24 cellular contexts compared by ENCODE assay signal in genomic region chr5:10913181-10913810, GRCh38.
"Had no signal": no experiment of that assay in that cellular context is flagged by ENCODE, and none has a peak within 500 bp of the region (broad histone marks: within the 10 kb centered on the region; RNA-seq: fewer than 3 reads in every experiment).

No MANE protein-coding gene starts in this region.

- H2AFZ ChIP-seq: hepatocyte had no signal

- H3K4me3 Mint-ChIP-seq: activated CD4-positive, alpha-beta T cell treated with anti-CD3 and anti-CD28 coated beads, Interleukin-2, amount 10 ng/mL, durations not matched to agents 7 days and 5 days; central memory CD8-positive, alpha-beta T cell; natural killer cell had no signal

- H3K27ac Mint-ChIP-seq: activated CD4-positive, alpha-beta T cell treated with anti-CD3 and anti-CD28 coated beads, Interleukin-2, amount 10 ng/mL, durations not matched to agents 7 days and 5 days; natural killer cell had no signal

- H3K9me3 Mint-ChIP-seq: activated CD4-positive, alpha-beta T cell treated with anti-CD3 and anti-CD28 coated beads, Interleukin-2, amount 10 ng/mL, durations not matched to agents 7 days and 5 days; central memory CD8-positive, alpha-beta T cell had no signal

- H3K27me3 ChIP-seq: foreskin keratinocyte, hepatocyte, sigmoid colon, upper lobe of right lung had no signal

- FAIRE-seq: pancreas had no signal

- H3K4me1 Mint-ChIP-seq: activated CD4-positive, alpha-beta T cell treated with anti-CD3 and anti-CD28 coated beads, Interleukin-2, amount 10 ng/mL, durations not matched to agents 7 days and 5 days; central memory CD8-positive, alpha-beta T cell; natural killer cell had no signal

- H3K27ac ChIP-seq: coronary artery, foreskin keratinocyte, hepatocyte, lower lobe of right lung, pancreas, sigmoid colon, spleen, upper lobe of right lung had no signal

- H3K9me3 ChIP-seq: lower lobe of right lung, pancreas, sigmoid colon, spleen, upper lobe of right lung had no signal

- ATAC-seq: activated CD4-positive, CD25-positive, alpha-beta regulatory T cell treated with anti-CD3 and anti-CD28 coated beads, Interleukin-2, amount 50 U/mL, for 24 hours; esophagus mucosa; natural killer cell had no signal

- H3K79me2 ChIP-seq: hepatocyte had no signal

- H3K36me3 ChIP-seq: lower lobe of right lung, pancreas, sigmoid colon, spleen, upper lobe of right lung had no signal

- H3K4me2 ChIP-seq: hepatocyte had no signal

- H3K4me3 ChIP-seq: coronary artery, hepatocyte, lower lobe of right lung, pancreas, sigmoid colon, spleen, upper lobe of right lung had no signal

- H3K4me1 ChIP-seq: foreskin keratinocyte, lower lobe of right lung, sigmoid colon, spleen, upper lobe of right lung had no signal

- H3K36me3 Mint-ChIP-seq: natural killer cell had no signal

- DNase-seq: activated CD4-positive, alpha-beta T cell treated with anti-CD3 and anti-CD28 coated beads, Interleukin-2, amount 10 ng/mL, durations not matched to agents 7 days and 5 days; activated CD8-positive, alpha-beta memory T cell treated with anti-CD3 and anti-CD28 coated beads for 24 hours; activated CD8-positive, alpha-beta memory T cell treated with anti-CD3 and anti-CD28 coated beads, Interleukin-2, amount 50 U/mL, for 48 hours; activated effector memory CD4-positive, alpha-beta T cell treated with anti-CD3 and anti-CD28 coated beads, Interleukin-2, amount 50 U/mL, for 16 hours; activated naive CD4-positive, alpha-beta T cell treated with anti-CD3 and anti-CD28 coated beads, Interleukin-2, amount 50 U/mL, for 16 hours; activated T-cell treated with anti-CD3 and anti-CD28 coated beads, Interleukin-2, amount 50 U/mL, for 48 hours; aorta; left cardiac atrium; lower lobe of right lung; natural killer cell; sigmoid colon; spleen; stimulated activated CD8-positive, alpha-beta memory T cell treated with anti-CD3 and anti-CD28 coated beads, Interleukin-4, amount 100 ng/mL, for 48 hours; stimulated activated naive CD4-positive, alpha-beta T cell; T-helper 1 cell; T1000; upper lobe of right lung had no signal
